24 cellular contexts compared by ENCODE assay signal in the genomic region with DNA sequence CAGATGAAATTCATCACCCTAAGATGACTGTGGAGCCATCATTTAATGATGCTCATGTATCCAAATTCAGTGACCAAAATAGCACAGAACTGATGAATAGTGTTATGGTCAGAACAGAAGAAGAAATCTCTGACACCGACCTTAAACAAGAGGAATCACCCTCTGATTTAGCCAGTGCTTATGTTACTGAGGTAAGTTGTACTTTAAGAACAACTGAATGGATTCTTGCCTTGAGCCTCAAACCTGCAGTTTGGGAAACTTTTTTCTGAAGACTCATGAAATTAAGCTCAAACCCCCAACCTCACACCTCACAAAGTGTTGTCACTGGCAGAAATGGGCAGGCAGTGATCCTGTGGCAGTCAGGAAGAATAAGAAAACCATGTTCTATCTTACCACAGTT. TPM values are rescaled to one million over a fixed set of nuclear protein-coding genes. Genes with fewer than 3 reads are reported as not detected.
DNase-seq lines count a peak whose midpoint lies in the region; ATAC-seq, FAIRE-seq and TF ChIP-seq lines count a peak whose summit lies in the region.
"Had no signal": no experiment of that assay in that cellular context is flagged by ENCODE, and none has a peak within 500 bp of the region (broad histone marks: within the 10 kb centered on the region; RNA-seq: fewer than 3 reads in every experiment).

No MANE protein-coding gene starts in this region.

- no peak overlapping the region for H3K27ac Mint-ChIP-seq in activated naive CD4-positive, alpha-beta T cell treated with anti-CD3 and anti-CD28 coated beads, Interleukin-2, amount 50 U/mL, for 72 hours
- peak overlapping the region in 1 of 2 donors; percentile 23 for H3K27ac Mint-ChIP-seq in stimulated activated naive CD8-positive, alpha-beta T cell treated with anti-CD3 and anti-CD28 coated beads, Interleukin-15, amount 100 ng/mL, for 72 hours

- H3K4me3 ChIP-seq in GM23248: no peak overlapping the region
- H3K4me3 ChIP-seq in GM12878: no peak overlapping the region
- H3K4me3 ChIP-seq: adrenal gland, psoas muscle, SK-N-MC, tibial artery had no signal

- H3K27ac ChIP-seq in GM23248: peak overlapping the region; percentile 38
- no peak overlapping the region for H3K27ac ChIP-seq in GM12878 (ENCODE audit: control insufficient read depth, insufficient read depth)
- H3K27ac ChIP-seq: adrenal gland, psoas muscle, SK-N-MC, tibial artery had no signal

- H3K4me1 Mint-ChIP-seq in stimulated activated naive CD8-positive, alpha-beta T cell treated with anti-CD3 and anti-CD28 coated beads, Interleukin-15, amount 100 ng/mL, for 72 hours: peaks cover 44% of the 10 kb centered on the region

- H3K9me3 Mint-ChIP-seq in activated naive CD4-positive, alpha-beta T cell treated with anti-CD3 and anti-CD28 coated beads, Interleukin-2, amount 50 U/mL, for 72 hours: no peaks in the 10 kb centered on the region
- H3K9me3 Mint-ChIP-seq in stimulated activated naive CD8-positive, alpha-beta T cell treated with anti-CD3 and anti-CD28 coated beads, Interleukin-15, amount 100 ng/mL, for 72 hours: peaks cover 0 to 2% of the 10 kb centered on the region in 2 donors
- H3K9me3 Mint-ChIP-seq: brain; T-helper 1 cell treated with Interleukin-12 subunit alpha and Interleukin-12 subunit beta and Interleukin-4 antibody, amounts not matched to agents 30 μg/mL and 1 μg/mL, for 36 hours had no signal

- H3K9me2 ChIP-seq in GM23248 (ENCODE audit: insufficient read depth): no peaks in the 10 kb centered on the region

- SMC1A ChIA-PET in GM12878 (lab: Charles Lee; ENCODE audit: uncharacterized antibody, unreplicated experiment): interaction anchor here (1.0 to 2.0 kb wide), 2 partner anchors 9 to 19 kb away, joined by 3 to 8 read pairs; no protein-coding TSS in a partner anchor

- in situ Hi-C loops in GM23248 (cut with MboI) (no loop called here), GM12878 (cut with MboI) (no loop called here)

- CTCF ChIA-PET in GM12878 (lab: Yijun Ruan, JAX): interaction anchor here (1.0 kb wide), 1 partner anchor 16 kb away, joined by 3 read pairs; no protein-coding TSS in a partner anchor

- H3K4me3 Mint-ChIP-seq in stimulated activated naive CD8-positive, alpha-beta T cell treated with anti-CD3 and anti-CD28 coated beads, Interleukin-15, amount 100 ng/mL, for 72 hours: no peak overlapping the region
- H3K4me3 Mint-ChIP-seq: activated CD8-positive, alpha-beta memory T cell treated with anti-CD3 and anti-CD28 coated beads, Interleukin-2, amount 10 ng/mL, durations not matched to agents 7 days and 5 days; brain; T-helper 1 cell treated with Interleukin-12 subunit alpha and Interleukin-12 subunit beta and Interleukin-4 antibody, amounts not matched to agents 30 μg/mL and 1 μg/mL, for 36 hours had no signal

- no peaks in the 10 kb centered on the region for H3K27me3 ChIP-seq in GM23248 (replicated peaks; ENCODE audit: insufficient read depth)
- no peaks in the 10 kb centered on the region for H3K27me3 ChIP-seq in GM12878 (replicated peaks in 1 of 2; ENCODE audit: control insufficient read depth in 2 of 2, insufficient read depth in 2 of 2, low read length in 1 of 2)
- H3K27me3 ChIP-seq: adrenal gland, BE2C, tibial artery had no signal

- no peaks in the 10 kb centered on the region for H3K27me3 Mint-ChIP-seq in stimulated activated naive CD8-positive, alpha-beta T cell treated with anti-CD3 and anti-CD28 coated beads, Interleukin-15, amount 100 ng/mL, for 72 hours
- H3K27me3 Mint-ChIP-seq: activated CD8-positive, alpha-beta memory T cell treated with anti-CD3 and anti-CD28 coated beads, Interleukin-2, amount 10 ng/mL, durations not matched to agents 7 days and 5 days; brain had no signal

- no peak for TF ChIP-seq RAD21 in GM12878 (IDR thresholded peaks at IDR 0.05; ENCODE audit: insufficient read depth, low read depth, low read length)

- ATAC-seq in activated naive CD4-positive, alpha-beta T cell treated with anti-CD3 and anti-CD28 coated beads, Interleukin-2, amount 50 U/mL, for 72 hours: peak; percentile 6 to 13
- ATAC-seq in GM12878: no peak
- ATAC-seq in stimulated activated naive CD8-positive, alpha-beta T cell treated with anti-CD3 and anti-CD28 coated beads, Interleukin-15, amount 100 ng/mL, for 72 hours: peak; percentile 25
- ATAC-seq: activated CD8-positive, alpha-beta memory T cell treated with anti-CD3 and anti-CD28 coated beads, Interleukin-2, amount 10 ng/mL, durations not matched to agents 7 days and 5 days; left lobe of liver; psoas muscle had no signal

- TF ChIP-seq EP300 in GM12878 (IDR thresholded peaks at IDR 0.05; ENCODE audit: borderline replicate concordance in 1 of 2, control insufficient read depth in 1 of 2, low read depth in 2 of 2, low read length in 2 of 2): no peak

- TF ChIP-seq CTCF in GM12878 (IDR thresholded peaks at IDR 0.05 in 2 of 3, conservative IDR thresholded peaks at IDR 0.05 in 1 of 3; ENCODE audit: control insufficient read depth in 2 of 3, extremely low read depth in 1 of 3, insufficient read depth in 1 of 3, low read depth in 3 of 3, low read length in 3 of 3): no peak

- no peak overlapping the region for H3K9ac ChIP-seq in GM23248
- H3K9ac ChIP-seq in GM12878 (ENCODE audit: control insufficient read depth, insufficient read depth, low read length): no peak overlapping the region

- H2AFZ ChIP-seq in GM23248 (no peak overlapping the region), GM12878 (ENCODE audit: control insufficient read depth, low read depth, low read length) (no peak overlapping the region)

- FAIRE-seq in GM12878 (lab: Jason Lieb, UNC): no peak
- FAIRE-seq: H1, TTC549 had no signal

- H3K4me2 ChIP-seq in GM23248 (ENCODE audit: unreplicated experiment) (no peak overlapping the region), GM12878 (ENCODE audit: control insufficient read depth, insufficient read depth) (no peak overlapping the region)

- 57 to 65% methylated on average over 1 of the region's 1 CpG for WGBS in GM23248 (ENCODE audit: low coverage in 1 of 2, low lambda C conversion rate in 2 of 2, missing lambda C conversion rate in 2 of 2), 2 experiments
- WGBS in GM12878 (ENCODE audit: insufficient coverage, insufficient replicate concordance, low lambda C conversion rate, missing lambda C conversion rate): 39% methylated on average over 1 of the region's 1 CpG

- intact Hi-C loops in GM12878 (cut with micrococcal nuclease; ENCODE audit: unreplicated experiment): no loop called here

- RAD21 ChIA-PET in GM12878 (lab: Charles Lee; ENCODE audit: unreplicated experiment): no interaction called here

- H3K36me3 Mint-ChIP-seq in activated naive CD4-positive, alpha-beta T cell treated with anti-CD3 and anti-CD28 coated beads, Interleukin-2, amount 50 U/mL, for 72 hours: peaks cover 10 to 45% of the 10 kb centered on the region in 2 donors

- no TSS peak for BruUV-seq in GM12878 (replicated peaks; lab: Mats Ljungman, UMichigan)

- peaks cover 78% of the 10 kb centered on the region for H3F3A ChIP-seq in GM23248 (ENCODE audit: insufficient read depth)

- POLR2A ChIA-PET in GM12878 (lab: Charles Lee): interaction anchor here (1.7 to 1.8 kb wide), 2 partner anchors 9 to 23 kb away, joined by 4 to 7 read pairs; no protein-coding TSS in a partner anchor

- no peaks in the 10 kb centered on the region; the same call in 1 of the 2 replicates for H3K4me1 ChIP-seq in GM23248 (ENCODE audit: insufficient read depth)
- H3K4me1 ChIP-seq in GM12878 (ENCODE audit: control insufficient read depth, insufficient read depth, low read length): no peaks in the 10 kb centered on the region
- H3K4me1 ChIP-seq: adrenal gland, Caco-2, tibial artery had no signal

- H4K20me1 ChIP-seq in GM23248 (ENCODE audit: insufficient read depth): no peaks in the 10 kb centered on the region
- H4K20me1 ChIP-seq in GM12878 (ENCODE audit: control insufficient read depth, insufficient read depth): no peaks in the 10 kb centered on the region

- H3K36me3 ChIP-seq in GM23248 (ENCODE audit: low read depth): peaks cover 93% of the 10 kb centered on the region
- H3K36me3 ChIP-seq in GM12878 (ENCODE audit: control insufficient read depth in 2 of 2, insufficient read depth in 2 of 2, low read length in 1 of 2): peaks cover 15 to 43% of the 10 kb centered on the region in 2 experiments

- DNase-seq in activated naive CD4-positive, alpha-beta T cell treated with anti-CD3 and anti-CD28 coated beads, Interleukin-2, amount 50 U/mL, for 72 hours (ENCODE audit: low spot score in 2 of 2): no peak
- DNase-seq in activated naive CD4-positive, alpha-beta T cell treated with anti-CD3 and anti-CD28 coated beads, Interleukin-2, amount 50 U/mL, for 16 hours: no peak
- DNase-seq in GM23248 (no peak), GM12878 (ENCODE audit: low read depth, low spot score) (no peak), NCI-H1436 treated with DMSO at 0.1 percent for 48 hours (lab: John Stamatoyannopoulos, UW) (no peak)
- DNase-seq in stimulated activated naive CD8-positive, alpha-beta T cell treated with anti-CD3 and anti-CD28 coated beads, Interleukin-15, amount 100 ng/mL, for 72 hours: no peak
- no peak for DNase-seq in activated CD8-positive, alpha-beta memory T cell treated with anti-CD3 and anti-CD28 coated beads for 24 hours
- DNase-seq: activated CD4-positive, alpha-beta T cell treated with anti-CD3 and anti-CD28 coated beads for 1 hour; activated CD8-positive, alpha-beta memory T cell treated with anti-CD3 and anti-CD28 coated beads, Interleukin-2, amount 10 ng/mL, durations not matched to agents 7 days and 5 days; adrenal gland; BE2C; Caco-2; DMS79; mesendoderm; MV-4-11; nucleus accumbens; psoas muscle; tibial artery had no signal

- TF ChIP-seq POLR2A in GM12878 (IDR thresholded peaks at IDR 0.05; ENCODE audit: low read depth, low read length): no peak

- H3K9me3 ChIP-seq in GM23248 (ENCODE audit: low read depth): no peaks in the 10 kb centered on the region
- H3K9me3 ChIP-seq in GM12878 (replicated peaks; ENCODE audit: control insufficient read depth, insufficient read depth, low read length): no peaks in the 10 kb centered on the region
- H3K9me3 ChIP-seq: adrenal gland, BE2C, Caco-2, psoas muscle, tibial artery had no signal

- H3K79me2 ChIP-seq in GM23248 (ENCODE audit: insufficient read depth) (peaks cover 61% of the 10 kb centered on the region), GM12878 (ENCODE audit: control insufficient read depth, insufficient read depth, low read length) (peaks cover 23% of the 10 kb centered on the region)

RNA-seq across cellular contexts. Expression of gene TMEM243, which starts 25.6 kb away (rescaled TPM):
- 10 to 100 TPM; 41.4 to 85.5 TPM for total RNA-seq in activated naive CD4-positive, alpha-beta T cell treated with anti-CD3 and anti-CD28 coated beads, Interleukin-2, amount 50 U/mL, for 72 hours
- total RNA-seq in GM23248 (2014; rRNA removed; shearing (Covaris generic)): 52.7 and 61.7 TPM in 2 replicates
- polyA plus RNA-seq in GM23248 (2016; fragmentation: Nextera tagmentation; extraction: Ambion mirVana) (68.1 and 76.9 TPM in 2 replicates), GM12878 (2011; rRNA removed) (155 and 209 TPM in 2 replicates), GM12878 (2014; fragmentation: Illumina TruSeq; extraction: Trizol) (70.0 and 86.7 TPM in 2 replicates), GM12878 (2014; fragmentation: Nextera tagmentation; extraction: Ambion mirVana) (10 to 100 TPM; 47.8 to 70.9 TPM), GM12878 (2014; rRNA removed) (66.4 and 82.9 TPM in 2 replicates), GM12878 (2016; fragmentation: Nextera tagmentation; extraction: Ambion mirVana) (100 to 1,000 TPM; 160 to 170 TPM)
- 191 and 192 TPM in 2 replicates for total RNA-seq in GM12878 (2013; cell fraction: nucleolus; rRNA removed)
- total RNA-seq in GM12878 (2014; rRNA removed) (101 and 115 TPM in 2 replicates), GM12878 (2014; rRNA removed; fragmentation: Illumina TruSeq; extraction: Trizol) (71.0 and 72.9 TPM in 2 replicates), GM12878 (2021) (64.4 and 64.8 TPM in 2 replicates)
- polyA plus RNA-seq in GM12878 (2011; ENCODE audit: low read depth): 73.2 TPM
- polyA plus RNA-seq in GM12878 (2011; cell fraction: cytosol; rRNA removed): 72.1 and 80.4 TPM in 2 replicates
- polyA plus RNA-seq in GM12878 (2011; cell fraction: nucleus; rRNA removed): 87.6 and 99.5 TPM in 2 replicates
- 104 and 105 TPM in 2 replicates for polyA plus RNA-seq in GM12878 (2012)
- 75.9 and 94.9 TPM in 2 replicates for polyA minus RNA-seq in GM12878 (2011; rRNA and poly(A)+ RNA removed)
- polyA minus RNA-seq in GM12878 (2011; cell fraction: cytosol; rRNA and poly(A)+ RNA removed): 14.7 and 23.1 TPM in 2 replicates
- 103 and 124 TPM in 2 replicates for polyA minus RNA-seq in GM12878 (2011; cell fraction: nucleus; rRNA and poly(A)+ RNA removed)

RNA-seq across cellular contexts. Expression of gene DMTF1, which starts 41.7 kb away (rescaled TPM):
- 100 to 1,000 TPM in 1 of 2 donors, 10 to 100 TPM in 1; 85.1 to 106 TPM for total RNA-seq in activated naive CD4-positive, alpha-beta T cell treated with anti-CD3 and anti-CD28 coated beads, Interleukin-2, amount 50 U/mL, for 72 hours
- 28.4 and 93.0 TPM in 2 replicates for total RNA-seq in GM23248 (2014; rRNA removed; shearing (Covaris generic))
- polyA plus RNA-seq in GM23248 (2016; fragmentation: Nextera tagmentation; extraction: Ambion mirVana) (18.2 and 28.6 TPM in 2 replicates), GM12878 (2011; rRNA removed) (191 and 269 TPM in 2 replicates), GM12878 (2014; fragmentation: Illumina TruSeq; extraction: Trizol) (102 and 133 TPM in 2 replicates), GM12878 (2014; fragmentation: Nextera tagmentation; extraction: Ambion mirVana) (10 to 100 TPM; 24.3 to 28.4 TPM), GM12878 (2014; rRNA removed) (58.0 and 65.0 TPM in 2 replicates), GM12878 (2016; fragmentation: Nextera tagmentation; extraction: Ambion mirVana) (10 to 100 TPM; 49.0 to 52.9 TPM)
- 798 and 844 TPM in 2 replicates for total RNA-seq in GM12878 (2013; cell fraction: nucleolus; rRNA removed)
- total RNA-seq in GM12878 (2014; rRNA removed) (98.2 and 109 TPM in 2 replicates), GM12878 (2014; rRNA removed; fragmentation: Illumina TruSeq; extraction: Trizol) (96.3 and 108 TPM in 2 replicates), GM12878 (2021) (62.6 and 79.0 TPM in 2 replicates)
- 58.8 TPM for polyA plus RNA-seq in GM12878 (2011; ENCODE audit: low read depth)
- polyA plus RNA-seq in GM12878 (2011; cell fraction: cytosol; rRNA removed): 50.8 and 53.1 TPM in 2 replicates
- 502 and 620 TPM in 2 replicates for polyA plus RNA-seq in GM12878 (2011; cell fraction: nucleus; rRNA removed)
- 65.8 and 69.4 TPM in 2 replicates for polyA plus RNA-seq in GM12878 (2012)
- polyA minus RNA-seq in GM12878 (2011; rRNA and poly(A)+ RNA removed): 190 and 273 TPM in 2 replicates
- 25.3 and 38.2 TPM in 2 replicates for polyA minus RNA-seq in GM12878 (2011; cell fraction: cytosol; rRNA and poly(A)+ RNA removed)
- 392 and 529 TPM in 2 replicates for polyA minus RNA-seq in GM12878 (2011; cell fraction: nucleus; rRNA and poly(A)+ RNA removed)
